Comparison of ENCODE assay signal across 12 cellular contexts in genomic region chr1:8406946-8407345, GRCh38.
DNase-seq lines count a peak whose midpoint lies in the region; ATAC-seq, FAIRE-seq and TF ChIP-seq lines count a peak whose summit lies in the region.
"Had no signal": no experiment of that assay in that cellular context is flagged by ENCODE, and none has a peak within 500 bp of the region (broad histone marks: within the 10 kb centered on the region; RNA-seq: fewer than 3 reads in every experiment).

No MANE protein-coding gene starts in this region.

- peaks cover 33 to 63% of the 10 kb centered on the region in 2 donors for H3K36me3 Mint-ChIP-seq in CD4-positive, alpha-beta memory T cell
- H3K36me3 Mint-ChIP-seq in stimulated activated effector memory CD8-positive, alpha-beta T cell treated with anti-CD3 and anti-CD28 coated beads, Interleukin-12 subunit alpha, Interleukin-12 subunit beta, amount 100 ng/mL, for 72 hours: peaks cover 49% of the 10 kb centered on the region

- no peak overlapping the region for H3K4me3 ChIP-seq in CD4-positive, alpha-beta memory T cell (ENCODE audit: low read length in 2 of 2)
- H3K4me3 ChIP-seq in adrenal gland (no peak overlapping the region), kidney (ENCODE audit: low read length in 2 of 2) (peak overlapping the region; percentile 30 to 48), spleen (no peak overlapping the region)

- H3K36me3 ChIP-seq in CD4-positive, alpha-beta memory T cell (ENCODE audit: insufficient read depth, low read length): peaks cover 11% of the 10 kb centered on the region
- H3K36me3 ChIP-seq in adrenal gland (replicated peaks in 1 of 2) (peaks cover 0 to 15% of the 10 kb centered on the region in 2 donors), kidney (ENCODE audit: control insufficient read depth in 1 of 2, insufficient read depth in 2 of 2, low read length in 2 of 2) (peaks cover 7 to 17% of the 10 kb centered on the region in 2 donors), spleen (peaks cover 0 to 91% (median 10%) of the 10 kb centered on the region in 6 donors)

- peaks cover 76% of the 10 kb centered on the region for H3K4me1 ChIP-seq in CD4-positive, alpha-beta memory T cell (ENCODE audit: insufficient read depth, low read length)
- H3K4me1 ChIP-seq in adrenal gland (replicated peaks in 1 of 2) (peaks cover 52 to 71% of the 10 kb centered on the region in 2 donors), kidney (ENCODE audit: control insufficient read depth in 1 of 2, insufficient read depth in 1 of 2, low read depth in 1 of 2, low read length in 2 of 2) (peaks cover 48 to 56% of the 10 kb centered on the region in 2 donors), spleen (peaks cover 40 to 97% (median 68%) of the 10 kb centered on the region in 6 donors)

- no peaks in the 10 kb centered on the region for H3K27me3 ChIP-seq in CD4-positive, alpha-beta memory T cell (ENCODE audit: insufficient read depth, low read length)
- H3K27me3 ChIP-seq in adrenal gland (no peaks in the 10 kb centered on the region), spleen (replicated peaks in 1 of 7) (no peaks in the 10 kb centered on the region)

- peaks cover 55 to 80% (median 68%) of the 10 kb centered on the region in 4 donors for H3K4me1 Mint-ChIP-seq in CD4-positive, alpha-beta memory T cell
- H3K4me1 Mint-ChIP-seq in stimulated activated effector memory CD8-positive, alpha-beta T cell treated with anti-CD3 and anti-CD28 coated beads, Interleukin-12 subunit alpha, Interleukin-12 subunit beta, amount 100 ng/mL, for 72 hours: peaks cover 28% of the 10 kb centered on the region

- H3K27me3 Mint-ChIP-seq in CD4-positive, alpha-beta memory T cell: no peaks in the 10 kb centered on the region
- H3K27me3 Mint-ChIP-seq: activated CD8-positive, alpha-beta T cell treated with anti-CD3 and anti-CD28 coated beads for 36 hours; CD8-positive, alpha-beta memory T cell had no signal

- POLR2A ChIA-PET in CD4-positive, alpha-beta memory T cell (lab: Charles Lee; ENCODE audit: partially characterized antibody): interaction anchor here (0.9 to 7.0 kb wide), 4 partner anchors 13 to 126 kb away, joined by 3 to 57 read pairs (median 7); no protein-coding TSS in a partner anchor

- intact Hi-C loops in CD4-positive, alpha-beta memory T cell (cut with micrococcal nuclease): loop anchor here (10.0 kb wide), 1 partner anchor 438 kb away; no protein-coding TSS in a partner anchor
- intact Hi-C loops in adrenal gland (cut with DNase I): no loop called here
- intact Hi-C loops in kidney (cut with DNase I): no loop called here
- intact Hi-C loops in spleen (cut with DNase I; ENCODE audit: low total_unique reads): no loop called here
- intact Hi-C loops in posterior vena cava (cut with DNase I): loop anchor here in 1 of 2 donors (5.0 kb wide), 1 partner anchor 35 kb away; no protein-coding TSS in a partner anchor

- no peak for TF ChIP-seq CTCF in adrenal gland (IDR thresholded peaks at IDR 0.05)
- no peak for TF ChIP-seq CTCF in kidney (IDR thresholded peaks at IDR 0.05; ENCODE audit: borderline replicate concordance, extremely low read depth, insufficient read depth)
- no peak for TF ChIP-seq CTCF in spleen (IDR thresholded peaks at IDR 0.05 in 8 of 11, conservative IDR thresholded peaks at IDR 0.05 in 3 of 11)

- H3K27ac Mint-ChIP-seq in CD4-positive, alpha-beta memory T cell: peak overlapping the region in 4 of 7 donors; percentile 35 to 61 (median 44)
- H3K27ac Mint-ChIP-seq in stimulated activated effector memory CD8-positive, alpha-beta T cell treated with anti-CD3 and anti-CD28 coated beads, Interleukin-12 subunit alpha, Interleukin-12 subunit beta, amount 100 ng/mL, for 72 hours: no peak overlapping the region
- H3K27ac Mint-ChIP-seq: activated CD8-positive, alpha-beta T cell treated with anti-CD3 and anti-CD28 coated beads for 36 hours had no signal

- DNase-seq in CD4-positive, alpha-beta memory T cell: no peak
- DNase-seq in adrenal gland (peak in 1 of 7 donors; percentile 46), kidney (no peak), spleen (no peak), LoVo (ENCODE audit: low spot score) (no peak), GM03348 (ENCODE audit: low spot score) (no peak), posterior vena cava (ENCODE audit: low spot score) (no peak)
- DNase-seq in stimulated activated effector memory CD8-positive, alpha-beta T cell treated with anti-CD3 and anti-CD28 coated beads, Interleukin-12 subunit alpha, Interleukin-12 subunit beta, amount 100 ng/mL, for 72 hours (ENCODE audit: low spot score in 2 of 2): no peak
- DNase-seq: activated CD8-positive, alpha-beta T cell treated with anti-CD3 and anti-CD28 coated beads for 36 hours; CD8-positive, alpha-beta memory T cell; NCI-H1092; NCI-H345 had no signal

- H3K9ac ChIP-seq in kidney (ENCODE audit: low read length in 2 of 2): peak overlapping the region in 1 of 2 donors; percentile 68

- CTCF ChIA-PET in CD4-positive, alpha-beta memory T cell (lab: Charles Lee; ENCODE audit: partially characterized antibody): interaction anchor here (1.1 to 5.0 kb wide), 5 partner anchors 11 to 320 kb away, joined by 3 to 88 read pairs (median 6); no protein-coding TSS in a partner anchor

- peak overlapping the region; percentile 34 for H3K27ac ChIP-seq in CD4-positive, alpha-beta memory T cell (ENCODE audit: low read depth, low read length)
- H3K27ac ChIP-seq in adrenal gland (peak overlapping the region; percentile 55 to 92 (median 87)), kidney (ENCODE audit: low read depth in 2 of 2, low read length in 2 of 2) (peak overlapping the region; percentile 91 to 95), spleen (peak overlapping the region in 7 of 8 donors; percentile 41 to 79 (median 74))

- no peak for ATAC-seq in stimulated activated effector memory CD8-positive, alpha-beta T cell treated with anti-CD3 and anti-CD28 coated beads, Interleukin-12 subunit alpha, Interleukin-12 subunit beta, amount 100 ng/mL, for 72 hours
- ATAC-seq: activated CD8-positive, alpha-beta T cell treated with anti-CD3 and anti-CD28 coated beads for 36 hours had no signal

- TF ChIP-seq POLR2A in adrenal gland (IDR thresholded peaks at IDR 0.05) (no peak), spleen (IDR thresholded peaks at IDR 0.05) (no peak)

- FAIRE-seq in kidney (lab: Jason Lieb, UNC): no peak

- no peaks in the 10 kb centered on the region for H3K9me3 ChIP-seq in CD4-positive, alpha-beta memory T cell (ENCODE audit: control insufficient read depth in 1 of 2, low read length in 2 of 2)
- no peaks in the 10 kb centered on the region for H3K9me3 ChIP-seq in adrenal gland (replicated peaks in 1 of 3)
- no peaks in the 10 kb centered on the region for H3K9me3 ChIP-seq in kidney (ENCODE audit: control insufficient read depth in 1 of 2, low read length in 2 of 2)
- no peaks in the 10 kb centered on the region for H3K9me3 ChIP-seq in spleen

- H3K9me3 Mint-ChIP-seq in CD4-positive, alpha-beta memory T cell: no peaks in the 10 kb centered on the region
- no peaks in the 10 kb centered on the region for H3K9me3 Mint-ChIP-seq in stimulated activated effector memory CD8-positive, alpha-beta T cell treated with anti-CD3 and anti-CD28 coated beads, Interleukin-12 subunit alpha, Interleukin-12 subunit beta, amount 100 ng/mL, for 72 hours
- H3K9me3 Mint-ChIP-seq: activated CD8-positive, alpha-beta T cell treated with anti-CD3 and anti-CD28 coated beads for 36 hours; CD8-positive, alpha-beta memory T cell had no signal

- H3K4me3 Mint-ChIP-seq in CD4-positive, alpha-beta memory T cell: peak overlapping the region in 2 of 8 donors; percentile 71 to 79
- no peak overlapping the region for H3K4me3 Mint-ChIP-seq in stimulated activated effector memory CD8-positive, alpha-beta T cell treated with anti-CD3 and anti-CD28 coated beads, Interleukin-12 subunit alpha, Interleukin-12 subunit beta, amount 100 ng/mL, for 72 hours
- H3K4me3 Mint-ChIP-seq: activated CD8-positive, alpha-beta T cell treated with anti-CD3 and anti-CD28 coated beads for 36 hours; CD8-positive, alpha-beta memory T cell had no signal

- WGBS in adrenal gland, 4 donors: 59 to 67% (median 63%) methylated on average over 5 of the region's 5 CpGs
- WGBS in spleen, 5 donors: 81 to 89% (median 85%) methylated on average over 5 of the region's 5 CpGs

Comparison
In these comparisons a context has a peak if more than half of its experiments do, and no peak if none do; other contexts are left out.
1. H3K27ac ChIP-seq: peak in every context shown above with its lines; median percentile 93 in kidney; 87 in adrenal gland; 74 in spleen; 34 in CD4-positive, alpha-beta memory T cell.
2. H3K4me3 ChIP-seq: peak in kidney (2 of 2); none in CD4-positive, alpha-beta memory T cell (0 of 2), adrenal gland (0 of 4) and spleen (0 of 8).